Comparison of ENCODE assay signal across 13 cellular contexts in the genomic region with DNA sequence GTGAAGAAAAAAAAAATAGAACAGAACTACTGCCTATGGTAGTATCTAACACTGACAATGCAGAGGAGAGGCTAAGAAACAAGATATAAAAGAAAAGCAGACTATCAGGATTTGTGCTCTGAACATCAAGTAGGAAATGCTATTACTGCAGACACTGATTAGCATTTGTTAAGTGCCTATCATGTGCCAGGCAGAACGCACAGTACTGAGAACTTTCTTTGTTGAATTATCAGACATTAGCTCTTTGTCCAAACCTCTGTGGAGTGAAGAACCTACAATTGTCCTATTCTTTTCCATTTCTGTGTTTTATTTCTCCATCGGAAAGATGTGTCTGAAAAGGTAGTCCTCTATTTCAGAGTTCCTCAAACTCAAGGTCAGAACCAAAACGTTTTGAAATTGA.
"Had no signal": no experiment of that assay in that cellular context is flagged by ENCODE, and none has a peak within 500 bp of the region (broad histone marks: within the 10 kb centered on the region; RNA-seq: fewer than 3 reads in every experiment).

No MANE protein-coding gene starts in this region.

- DNase-seq: activated CD4-positive, alpha-beta memory T cell treated with anti-CD3 and anti-CD28 coated beads for 36 hours; activated CD4-positive, alpha-beta T cell treated with anti-CD3 and anti-CD28 coated beads for 36 hours; activated gamma-delta T cell treated with Interleukin-2 at 50 U/mL for 16 hours; activated T-cell treated with anti-CD3 and anti-CD28 coated beads, Interleukin-2, amount 50 U/mL, for 72 hours; amniotic stem cell; colonic mucosa; left cardiac atrium; lower lobe of right lung; posterior cingulate gyrus; retina; stimulated activated CD4-positive, alpha-beta T cell treated with anti-CD3 and anti-CD28 coated beads, Interleukin-15, amount 100 ng/mL, for 24 hours; stimulated activated CD4-positive, alpha-beta T cell treated with anti-CD3 and anti-CD28 coated beads, Interleukin-4, amount 100 ng/mL, for 24 hours; stimulated activated naive CD8-positive, alpha-beta T cell treated with anti-CD3 and anti-CD28 coated beads, Interleukin-15, amount 100 ng/mL, for 72 hours had no signal
